In the genomic region with DNA sequence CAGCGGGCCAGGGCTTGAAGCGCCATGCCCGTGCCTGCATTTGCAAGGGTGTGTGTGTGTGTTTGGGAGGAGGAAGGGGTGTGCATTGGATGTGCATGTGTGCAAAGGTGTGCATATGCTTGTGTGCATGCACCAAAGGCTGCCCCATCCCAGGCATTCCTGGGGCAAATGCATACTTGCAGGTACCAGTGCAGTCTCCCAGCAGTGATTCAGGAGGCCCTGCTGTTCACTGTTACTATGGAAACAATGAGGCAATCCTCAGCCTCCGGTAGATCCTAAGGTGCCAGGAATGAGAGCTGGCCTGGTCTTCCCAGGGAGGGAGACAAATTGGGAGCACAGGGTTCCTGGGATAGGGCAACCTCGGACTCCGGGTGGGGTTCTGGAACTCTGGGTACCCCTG, we compare ENCODE assay signal across 2 cellular contexts.
TF ChIP-seq lines count a peak whose summit lies in the region.

No MANE protein-coding gene starts in this region.

TF ChIP-seq in SK-N-SH treated with all-trans-retinoic acid at 6 μM for 48 hours, 23 proteins besides CTCF, POLR2A, EP300 and RAD21 (continued from another document):
- TF ChIP-seq, protein P1, sequence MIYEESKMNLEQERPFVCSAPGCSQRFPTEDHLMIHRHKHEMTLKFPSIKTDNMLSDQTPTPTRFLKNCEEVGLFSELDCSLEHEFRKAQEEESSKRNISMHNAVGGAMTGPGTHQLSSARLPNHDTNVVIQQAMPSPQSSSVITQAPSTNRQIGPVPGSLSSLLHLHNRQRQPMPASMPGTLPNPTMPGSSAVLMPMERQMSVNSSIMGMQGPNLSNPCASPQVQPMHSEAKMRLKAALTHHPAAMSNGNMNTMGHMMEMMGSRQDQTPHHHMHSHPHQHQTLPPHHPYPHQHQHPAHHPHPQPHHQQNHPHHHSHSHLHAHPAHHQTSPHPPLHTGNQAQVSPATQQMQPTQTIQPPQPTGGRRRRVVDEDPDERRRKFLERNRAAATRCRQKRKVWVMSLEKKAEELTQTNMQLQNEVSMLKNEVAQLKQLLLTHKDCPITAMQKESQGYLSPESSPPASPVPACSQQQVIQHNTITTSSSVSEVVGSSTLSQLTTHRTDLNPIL (CRISPR knock-in tag; IDR thresholded peaks at IDR 0.05; ENCODE audit: low read depth) = no peak

TF ChIP-seq in SK-N-SH, 30 proteins besides CTCF, POLR2A, EP300 and RAD21 (continued from another document):
- TF ChIP-seq ELF1 (IDR thresholded peaks at IDR 0.05) = no peak
- no peak for TF ChIP-seq TCF12 (IDR thresholded peaks at IDR 0.05)
- TF ChIP-seq EZH2phosphoT487 (IDR thresholded peaks at IDR 0.05; ENCODE audit: borderline replicate concordance, low read depth) = no peak
- no peak for TF ChIP-seq JUND (IDR thresholded peaks at IDR 0.05)
- TF ChIP-seq, protein P2, sequence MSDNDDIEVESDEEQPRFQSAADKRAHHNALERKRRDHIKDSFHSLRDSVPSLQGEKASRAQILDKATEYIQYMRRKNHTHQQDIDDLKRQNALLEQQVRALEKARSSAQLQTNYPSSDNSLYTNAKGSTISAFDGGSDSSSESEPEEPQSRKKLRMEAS (IDR thresholded peaks at IDR 0.05; ENCODE audit: low read depth) = no peak
- no peak for TF ChIP-seq FOSL2 (IDR thresholded peaks at IDR 0.05; ENCODE audit: borderline replicate concordance, low read depth)
- no peak for TF ChIP-seq CHD2 (IDR thresholded peaks at IDR 0.05; ENCODE audit: low read length, partially characterized antibody)
- TF ChIP-seq SMC3 (IDR thresholded peaks at IDR 0.05; ENCODE audit: low read depth, low read length) = no peak
- TF ChIP-seq MXI1 (IDR thresholded peaks at IDR 0.05; ENCODE audit: low read depth, low read length) = no peak
- TF ChIP-seq FOXM1 (IDR thresholded peaks at IDR 0.05; ENCODE audit: low read depth) = no peak
- TF ChIP-seq POLR2AphosphoS5 (IDR thresholded peaks at IDR 0.05; ENCODE audit: low read depth, low read length) = no peak
